ENCODE assay signal across 25 cellular contexts in the genomic region with DNA sequence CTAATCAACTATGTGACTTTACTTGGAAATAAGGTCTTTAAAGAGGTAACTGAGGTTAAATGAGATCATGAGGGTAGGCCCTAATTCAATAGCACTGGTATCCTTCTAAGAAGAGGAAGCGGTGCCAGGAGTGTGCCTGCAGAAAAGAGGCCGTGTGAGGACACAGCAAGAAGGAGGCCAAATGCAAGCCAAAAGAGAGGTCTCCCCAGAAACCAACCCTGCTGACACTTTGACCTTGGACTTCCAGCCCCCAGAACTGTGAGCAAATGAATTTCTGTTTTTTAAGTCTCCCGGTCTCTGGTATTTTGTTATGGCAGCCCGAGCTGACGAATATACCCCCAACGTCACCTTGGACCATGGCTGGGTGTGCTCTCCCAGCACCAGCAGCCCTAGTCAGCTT.
DNase-seq lines count a peak whose midpoint lies in the region; ATAC-seq, FAIRE-seq and TF ChIP-seq lines count a peak whose summit lies in the region.
"Had no signal": no experiment of that assay in that cellular context is flagged by ENCODE, and none has a peak within 500 bp of the region (broad histone marks: within the 10 kb centered on the region; RNA-seq: fewer than 3 reads in every experiment).

No MANE protein-coding gene starts in this region.

- no peak overlapping the region for H2AFZ ChIP-seq in IMR-90 (replicated peaks; ENCODE audit: low read length, poor library complexity)
- H2AFZ ChIP-seq in mesenchymal stem cell (ENCODE audit: low read depth, low read length) = no peak overlapping the region

- H3K36me3 ChIP-seq in IMR-90 (ENCODE audit: control insufficient read depth, insufficient read depth, low read length) (no peaks in the 10 kb centered on the region), mesenchymal stem cell (ENCODE audit: control insufficient read depth in 1 of 2, insufficient read depth in 2 of 2, low read depth in 1 of 2, low read length in 2 of 2) (no peaks in the 10 kb centered on the region), prostate gland (no peaks in the 10 kb centered on the region)
- H3K36me3 ChIP-seq: BE2C, BLaER1 had no signal

- no peak overlapping the region for H4K8ac ChIP-seq in IMR-90 (ENCODE audit: low read depth in 2 of 2, low read length in 2 of 2)
- no peak overlapping the region for H4K8ac ChIP-seq in mesenchymal stem cell (ENCODE audit: low read length)

- H4K5ac ChIP-seq in IMR-90 (ENCODE audit: low read depth, low read length) = no peak overlapping the region

- H3K27me3 ChIP-seq in IMR-90 (ENCODE audit: control insufficient read depth, insufficient read depth, low read length) = no peaks in the 10 kb centered on the region
- H3K27me3 ChIP-seq in mesenchymal stem cell (ENCODE audit: control insufficient read depth in 1 of 2, insufficient read depth in 1 of 2, low read length in 2 of 2) = no peaks in the 10 kb centered on the region
- no peaks in the 10 kb centered on the region for H3K27me3 ChIP-seq in prostate gland (replicated peaks; ENCODE audit: insufficient read depth)
- H3K27me3 ChIP-seq: BE2C, BLaER1 had no signal

- H3K4me3 ChIP-seq in IMR-90 (ENCODE audit: insufficient read depth, low read depth, low read length) = no peak overlapping the region
- no peak overlapping the region for H3K4me3 ChIP-seq in mesenchymal stem cell (ENCODE audit: insufficient read depth in 1 of 2, low read depth in 1 of 2, low read length in 2 of 2)
- no peak overlapping the region for H3K4me3 ChIP-seq in prostate gland
- H3K4me3 ChIP-seq in lower leg skin (ENCODE audit: low read depth, poor library complexity, severe bottlenecking) = no peak overlapping the region
- H3K4me3 ChIP-seq: A549, BLaER1, GM12878 had no signal

- H3K27ac ChIP-seq in IMR-90 (ENCODE audit: insufficient read depth, low read length) (no peak overlapping the region), mesenchymal stem cell (ENCODE audit: low read length, poor library complexity, severe bottlenecking) (no peak overlapping the region), prostate gland (no peak overlapping the region)
- H3K27ac ChIP-seq: 22Rv1, BLaER1 had no signal

- no peak overlapping the region for H3K4me2 ChIP-seq in IMR-90 (ENCODE audit: low read depth, low read length)
- H3K4me2 ChIP-seq in mesenchymal stem cell (ENCODE audit: low read length, poor library complexity, severe bottlenecking) = no peak overlapping the region
- H3K4me2 ChIP-seq: A549, BLaER1 had no signal

- WGBS in IMR-90 (ENCODE audit: extremely low coverage in 2 of 2, insufficient read length in 1 of 2), 2 experiments = 100% methylated on average over 1 of the region's 6 CpGs; no CpG with 5 or more reads in 1 of the 2 experiments
- WGBS in mesenchymal stem cell = 95% methylated on average over 6 of the region's 6 CpGs
- WGBS in prostate gland = 96% methylated on average over 6 of the region's 6 CpGs
- 92% methylated on average over 6 of the region's 6 CpGs for WGBS in lower leg skin, 2 donors

- in situ Hi-C loops in IMR-90 (cut with MboI; ENCODE audit: low sequenced_read_pairs) = loop anchor here (25.0 kb wide), 1 partner anchor 1163 kb away; a partner anchor contains a TSS

- H2BK12ac ChIP-seq in mesenchymal stem cell (ENCODE audit: low read length in 2 of 2) = no peak overlapping the region

- no peak for TF ChIP-seq CTCF in IMR-90 (conservative IDR thresholded peaks at IDR 0.05; ENCODE audit: low read depth, low read length)
- TF ChIP-seq CTCF in prostate gland (IDR thresholded peaks at IDR 0.05) = no peak
- no peak for TF ChIP-seq CTCF in lower leg skin (IDR thresholded peaks at IDR 0.05)

- H3K4me1 ChIP-seq in IMR-90 (ENCODE audit: control insufficient read depth, insufficient read depth, low read length) = peaks cover 12% of the 10 kb centered on the region
- peaks cover 7% of the 10 kb centered on the region for H3K4me1 ChIP-seq in mesenchymal stem cell (ENCODE audit: control insufficient read depth, insufficient read depth, low read depth, low read length)
- no peaks in the 10 kb centered on the region for H3K4me1 ChIP-seq in prostate gland (replicated peaks)
- H3K4me1 ChIP-seq: BE2C, BLaER1 had no signal

- no peak overlapping the region for H3K14ac ChIP-seq in IMR-90 (replicated peaks; ENCODE audit: low read depth, low read length)
- H3K14ac ChIP-seq in mesenchymal stem cell (ENCODE audit: low read length in 2 of 2) = no peak overlapping the region

- no peak overlapping the region for H2AK9ac ChIP-seq in IMR-90 (replicated peaks; ENCODE audit: low read depth, low read length, poor library complexity)

- no peak for TF ChIP-seq POLR2A in IMR-90 (IDR thresholded peaks at IDR 0.05; ENCODE audit: low read depth, low read length)
- TF ChIP-seq POLR2A in prostate gland (IDR thresholded peaks at IDR 0.05) = no peak
- no peak for TF ChIP-seq POLR2A in lower leg skin (IDR thresholded peaks at IDR 0.05)

- H3K9me3 ChIP-seq in IMR-90 (ENCODE audit: control insufficient read depth, insufficient read depth, low read length) = no peaks in the 10 kb centered on the region
- no peaks in the 10 kb centered on the region for H3K9me3 ChIP-seq in mesenchymal stem cell (ENCODE audit: control insufficient read depth, low read length)
- no peaks in the 10 kb centered on the region for H3K9me3 ChIP-seq in prostate gland
- H3K9me3 ChIP-seq: A549, BE2C, BLaER1 had no signal

- H2AK5ac ChIP-seq in IMR-90 (ENCODE audit: low read depth, low read length) = peak overlapping the region; percentile 74
- peak overlapping the region; percentile 41 for H2AK5ac ChIP-seq in mesenchymal stem cell (ENCODE audit: low read length, severe bottlenecking)

- peak; percentile 14 for FAIRE-seq in GM19239 (lab: Jason Lieb, UNC)
- FAIRE-seq: A549, GM12878, GM12892, GM18507 had no signal

- CTCF ChIA-PET in IMR-90 (lab: Yijun Ruan, JAX) = no interaction called here

- H3K79me1 ChIP-seq in IMR-90 (ENCODE audit: low read depth in 1 of 2, low read length in 2 of 2) (peaks cover 0 to 12% of the 10 kb centered on the region in 2 experiments; a peak in 1 of 4 replicates), mesenchymal stem cell (replicated peaks; ENCODE audit: low read length, poor library complexity, severe bottlenecking) (no peaks in the 10 kb centered on the region)

- H2BK5ac ChIP-seq in IMR-90 (ENCODE audit: low read depth, low read length, poor library complexity, severe bottlenecking) (no peak overlapping the region), mesenchymal stem cell (ENCODE audit: low read depth, low read length, poor library complexity, severe bottlenecking) (no peak overlapping the region)

- H2BK120ac ChIP-seq in IMR-90 (ENCODE audit: low read depth, low read length) = peak overlapping the region; percentile 75
- no peak overlapping the region for H2BK120ac ChIP-seq in mesenchymal stem cell (ENCODE audit: low read depth, low read length)

- TF ChIP-seq RAD21 in IMR-90 (IDR thresholded peaks at IDR 0.05; ENCODE audit: low read length) = no peak

- no peaks in the 10 kb centered on the region for H4K20me1 ChIP-seq in IMR-90 (ENCODE audit: insufficient read depth, low read length)
- H4K20me1 ChIP-seq: BLaER1 had no signal

- no peak for ATAC-seq in IMR-90 (ENCODE audit: low read depth)
- ATAC-seq: A549, GM12878 had no signal

- no TSS peak for BruUV-seq in IMR-90 (replicated peaks; lab: Mats Ljungman, UMichigan)

- dilution Hi-C loops in IMR-90 (cut with HindIII; ENCODE audit: low sequenced_read_pairs, unreplicated experiment) = no loop called here

- H2BK20ac ChIP-seq in IMR-90 (ENCODE audit: low read depth, low read length) = peak overlapping the region; percentile 73

- H2BK15ac ChIP-seq in IMR-90 (ENCODE audit: low read depth, low read length) (peak overlapping the region; percentile 73; the same call in 1 of the 3 replicates), mesenchymal stem cell (ENCODE audit: low read depth, poor library complexity, severe bottlenecking) (no peak overlapping the region)

- H3K4ac ChIP-seq in IMR-90 (ENCODE audit: low read depth, low read length) (peak overlapping the region; percentile 13; the same call in 1 of the 2 replicates), mesenchymal stem cell (ENCODE audit: low read depth in 1 of 2, low read length in 2 of 2) (no peak overlapping the region)

- H3K23ac ChIP-seq in IMR-90 (ENCODE audit: low read depth, low read length) (no peak overlapping the region), mesenchymal stem cell (ENCODE audit: low read length in 2 of 2) (no peak overlapping the region)

- DNase-seq in GM19239 (ENCODE audit: insufficient read length, low spot score) (no peak), IMR-90 (no peak), mesenchymal stem cell (no peak), prostate gland (ENCODE audit: low spot score) (no peak), lower leg skin (ENCODE audit: low spot score in 2 of 2) (no peak), Kasumi-1 (lab: John Stamatoyannopoulos, UW) (no peak)
- DNase-seq: BE2C; C1 segment of cervical spinal cord; CD4-positive, alpha-beta memory T cell; CD4-positive, CD25-positive, alpha-beta regulatory T cell; CD8-positive, alpha-beta memory T cell; COR-L47; DMS 273 treated with DMSO at 0.1 percent for 48 hours; DMS153; DMS53; DMS79; DND-41; EL; GDM1 had no signal

- H4K91ac ChIP-seq in IMR-90 (ENCODE audit: insufficient read depth, low read depth, low read length) = 0 out of 2 replicates have a peak overlapping the region, but pooled peaks have one; percentile 24
- H4K91ac ChIP-seq in mesenchymal stem cell (ENCODE audit: low read length) = no peak overlapping the region

- POLR2A ChIA-PET in IMR-90 (lab: Charles Lee; ENCODE audit: unreplicated experiment) = no interaction called here

- peaks cover 12% of the 10 kb centered on the region; the same call in 1 of the 2 replicates for H3K9me1 ChIP-seq in IMR-90 (ENCODE audit: insufficient read depth, low read length)

- H3K9ac ChIP-seq in IMR-90 (ENCODE audit: low read depth, low read length) (no peak overlapping the region), mesenchymal stem cell (ENCODE audit: low read length) (no peak overlapping the region)
- H3K9ac ChIP-seq: BLaER1 had no signal

- no peak overlapping the region for H3K56ac ChIP-seq in IMR-90 (ENCODE audit: extremely low read depth, insufficient read depth, low read length)

- H3K18ac ChIP-seq in IMR-90 (ENCODE audit: low read depth, low read length) (no peak overlapping the region), mesenchymal stem cell (ENCODE audit: low read depth in 1 of 2, low read length in 2 of 2) (no peak overlapping the region)

- intact Hi-C loops in IMR-90 (cut with micrococcal nuclease) = no loop called here
- intact Hi-C loops in prostate gland (cut with DNase I) = no loop called here
- intact Hi-C loops in lower leg skin (cut with DNase I; ENCODE audit: low total_unique reads) = no loop called here

TF ChIP-seq in IMR-90, 13 proteins besides CTCF, POLR2A, EP300 and RAD21 (continues in another document):
- no peak for TF ChIP-seq CEBPB (IDR thresholded peaks at IDR 0.05; ENCODE audit: low read depth, low read length)
- no peak for TF ChIP-seq MAFK (IDR thresholded peaks at IDR 0.05; ENCODE audit: low read depth, low read length)
- TF ChIP-seq CHD1 (IDR thresholded peaks at IDR 0.05; ENCODE audit: low read depth, low read length) = no peak
- no peak for TF ChIP-seq SMC3 (IDR thresholded peaks at IDR 0.05; ENCODE audit: low read depth, low read length)
- no peak for TF ChIP-seq NFE2L2 (IDR thresholded peaks at IDR 0.05; ENCODE audit: low read depth, low read length)
